Comparison of ENCODE assay signal across 18 cellular contexts in the genomic region with DNA sequence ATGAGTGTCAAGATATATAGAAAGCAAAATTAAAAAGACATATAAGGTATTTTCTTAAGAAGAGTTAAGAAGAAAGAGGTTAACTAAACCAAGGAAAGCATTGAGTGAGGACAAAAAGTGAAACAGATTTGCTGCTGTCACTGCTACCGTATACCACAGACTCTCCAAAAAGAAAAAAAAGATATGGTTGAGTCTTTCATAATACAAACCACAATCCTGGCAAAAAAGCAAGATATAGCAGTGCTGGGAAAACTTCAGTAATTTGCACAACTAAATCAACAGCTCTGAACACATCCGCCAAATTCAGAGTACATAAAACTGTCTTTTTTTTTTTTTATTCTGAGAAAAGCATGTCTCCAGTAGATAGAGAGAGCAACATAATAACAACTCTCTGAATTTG.
DNase-seq lines count a peak whose midpoint lies in the region; ATAC-seq and TF ChIP-seq lines count a peak whose summit lies in the region.
"Had no signal": no experiment of that assay in that cellular context is flagged by ENCODE, and none has a peak within 500 bp of the region (broad histone marks: within the 10 kb centered on the region; RNA-seq: fewer than 3 reads in every experiment).

No MANE protein-coding gene starts in this region.

- no peaks in the 10 kb centered on the region for H3K27me3 Mint-ChIP-seq in T-helper 17 cell
- H3K27me3 Mint-ChIP-seq: activated B cell treated with CpG ODN at 0.5 μM for 24 hours had no signal

- H3K4me3 Mint-ChIP-seq in T-helper 17 cell, result no peak overlapping the region
- H3K4me3 Mint-ChIP-seq: activated B cell treated with CpG ODN at 0.5 μM for 24 hours, neural crest cell had no signal

- no peaks in the 10 kb centered on the region for H3K27me3 ChIP-seq in right atrium auricular region
- H3K27me3 ChIP-seq: hepatocyte, spleen had no signal

- intact Hi-C loops in Right ventricle myocardium inferior (cut with DNase I), result no loop called here

- H3K4me1 Mint-ChIP-seq in T-helper 17 cell, result peaks cover 2% of the 10 kb centered on the region
- H3K4me1 Mint-ChIP-seq: activated B cell treated with CpG ODN at 0.5 μM for 24 hours, neural crest cell had no signal

- peak overlapping the region in 1 of 2 donors; percentile 3 for H3K4me3 ChIP-seq in right atrium auricular region
- H3K4me3 ChIP-seq in fibroblast of villous mesenchyme (ENCODE audit: low read depth, low read length), result no peak overlapping the region
- H3K4me3 ChIP-seq: hepatocyte, spleen had no signal

- no peaks in the 10 kb centered on the region for H3K4me1 ChIP-seq in right atrium auricular region
- H3K4me1 ChIP-seq: spleen had no signal

- no peaks in the 10 kb centered on the region for H3K36me3 ChIP-seq in right atrium auricular region
- H3K36me3 ChIP-seq: spleen had no signal

- H3K36me3 Mint-ChIP-seq in T-helper 17 cell (ENCODE audit: low read depth), result no peaks in the 10 kb centered on the region

- no peak for TF ChIP-seq CTCF in right atrium auricular region (IDR thresholded peaks at IDR 0.05)
- TF ChIP-seq CTCF in fibroblast of villous mesenchyme (IDR thresholded peaks at IDR 0.05; ENCODE audit: insufficient read depth, low read depth, low read length), result no peak

- H3K27ac Mint-ChIP-seq in T-helper 17 cell, result peak overlapping the region; percentile 22
- H3K27ac Mint-ChIP-seq: activated B cell treated with CpG ODN at 0.5 μM for 24 hours had no signal

- ATAC-seq in Right ventricle myocardium inferior (peak; percentile 44), T-helper 17 cell (peak; percentile 40), HG03378 (IDR thresholded peaks at IDR 0.05; ENCODE audit: unreplicated experiment) (no peak)

- H3K9me3 ChIP-seq in right atrium auricular region, result no peaks in the 10 kb centered on the region
- H3K9me3 ChIP-seq in T-helper 17 cell (ENCODE audit: control insufficient read depth, low read length, poor library complexity, severe bottlenecking), result no peaks in the 10 kb centered on the region
- H3K9me3 ChIP-seq: spleen had no signal

- DNase-seq in Right ventricle myocardium inferior (ENCODE audit: missing footprints), result no peak
- DNase-seq in right atrium auricular region (ENCODE audit: low spot score), result no peak
- no peak for DNase-seq in T-helper 17 cell
- DNase-seq in fibroblast of villous mesenchyme (ENCODE audit: low read depth), result peak; percentile 88
- DNase-seq in stromal cell of bone marrow (ENCODE audit: low read depth), result peak; percentile 77
- no peak for DNase-seq in kidney glomerular epithelial cell (lab: John Stamatoyannopoulos, UW)
- DNase-seq in NCI-H774 (lab: John Stamatoyannopoulos, UW), result no peak
- DNase-seq: activated B cell treated with CpG ODN at 0.5 μM for 24 hours; activated CD8-positive, alpha-beta memory T cell treated with anti-CD3 and anti-CD28 coated beads, Interleukin-2, amount 50 U/mL, for 4 hours; activated naive CD4-positive, alpha-beta T cell treated with anti-CD3 and anti-CD28 coated beads, Interleukin-2, amount 50 U/mL, for 16 hours; cerebellar nuclear complex; MM.1S; NCI-H2107; spleen; substantia nigra had no signal

- no peak overlapping the region for H3K27ac ChIP-seq in right atrium auricular region
- H3K27ac ChIP-seq: hepatocyte, spleen had no signal

Comparison
In these comparisons a context has a peak if more than half of its experiments do, and no peak if none do; other contexts are left out.
1. DNase-seq: peak in fibroblast of villous mesenchyme (single experiment) and stromal cell of bone marrow (single experiment); none in Right ventricle myocardium inferior (single experiment), right atrium auricular region (single experiment), T-helper 17 cell (0 of 3), kidney glomerular epithelial cell (single experiment) and NCI-H774 (single experiment).